1 cellular context compared by ENCODE assay signal in the genomic region with DNA sequence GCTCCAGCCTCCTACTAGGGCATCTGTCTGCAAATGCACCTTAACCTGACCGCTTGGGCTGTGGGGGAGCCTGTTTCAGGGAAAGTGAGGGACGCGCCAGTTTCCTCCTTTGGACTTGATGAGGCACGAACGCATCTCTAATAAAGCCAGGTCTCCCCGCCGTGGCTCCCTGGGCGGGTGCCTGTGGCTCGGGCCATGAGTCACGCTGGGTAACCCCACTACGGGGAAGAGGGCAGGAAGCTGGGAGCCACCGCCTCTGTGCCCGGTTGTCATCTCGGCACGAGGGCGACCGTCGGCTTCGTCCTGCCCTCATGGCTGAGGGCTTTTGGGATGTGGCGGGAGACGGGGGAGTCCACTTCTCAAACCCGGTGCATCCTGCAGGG.
TF ChIP-seq lines count a peak whose summit lies in the region.

No MANE protein-coding gene starts in this region.

TF ChIP-seq in IMR-90, 13 proteins besides CTCF, POLR2A, EP300 and RAD21:
- TF ChIP-seq RFX5 (IDR thresholded peaks at IDR 0.05; ENCODE audit: low read depth, low read length): no peak
- no peak for TF ChIP-seq FOS (IDR thresholded peaks at IDR 0.05; ENCODE audit: low read depth, low read length)
- TF ChIP-seq ELK1 (IDR thresholded peaks at IDR 0.05; ENCODE audit: borderline replicate concordance, low read depth, low read length): no peak
- no peak for TF ChIP-seq RCOR1 (IDR thresholded peaks at IDR 0.05; ENCODE audit: insufficient replicate concordance, low read length)
- no peak for TF ChIP-seq NFE2L2 (IDR thresholded peaks at IDR 0.05; ENCODE audit: low read depth, low read length)
- TF ChIP-seq CHD1 (IDR thresholded peaks at IDR 0.05; ENCODE audit: low read depth, low read length): no peak
- TF ChIP-seq SMC3 (IDR thresholded peaks at IDR 0.05; ENCODE audit: low read depth, low read length): no peak
